In genomic region chr3:27357665-27358258, GRCh38 we compare ENCODE assay signal across 8 cellular contexts. TPM values are rescaled to one million over a fixed set of nuclear protein-coding genes. Genes with fewer than 3 reads are reported as not detected.
DNase-seq lines count a peak whose midpoint lies in the region; ATAC-seq and TF ChIP-seq lines count a peak whose summit lies in the region.

No MANE protein-coding gene starts in this region.

- no peaks in the 10 kb centered on the region for H3K36me3 Mint-ChIP-seq in osteocyte (ENCODE audit: unreplicated experiment)

- no peaks in the 10 kb centered on the region for H3K36me3 ChIP-seq in BE2C

- DNase-seq in BE2C = peak; percentile 43
- peak; percentile 55 for DNase-seq in NCI-H460 (ENCODE audit: extremely low read depth, low read depth)
- peak; percentile 41 to 42 for DNase-seq in activated CD4-positive, alpha-beta T cell treated with anti-CD3 and anti-CD28 coated beads, Interleukin-2, amount 50 U/mL, for 4 hours
- DNase-seq in fibroblast of gingiva (ENCODE audit: low read depth) = peak; percentile 28
- no peak for DNase-seq in osteocyte (ENCODE audit: extremely low spot score, unreplicated experiment)
- no peak for DNase-seq in 8988T

- H3K27ac Mint-ChIP-seq in osteocyte (ENCODE audit: unreplicated experiment) = no peak overlapping the region

- peaks cover 48% of the 10 kb centered on the region for H3K4me1 Mint-ChIP-seq in osteocyte (ENCODE audit: unreplicated experiment)

- TF ChIP-seq CTCF in BE2C (IDR thresholded peaks at IDR 0.05; ENCODE audit: low read depth, low read length) (peak; percentile 72), osteocyte (IDR thresholded peaks at IDR 0.05) (peak; percentile 57)

- no peaks in the 10 kb centered on the region for H3K9me3 Mint-ChIP-seq in osteocyte (ENCODE audit: unreplicated experiment)

- no peaks in the 10 kb centered on the region for H3K27me3 ChIP-seq in BE2C

- H3K27me3 Mint-ChIP-seq in osteocyte (ENCODE audit: unreplicated experiment) = no peaks in the 10 kb centered on the region

- H3K9me3 ChIP-seq in BE2C = no peaks in the 10 kb centered on the region

- no peak overlapping the region for H3K4me3 ChIP-seq in BE2C (ENCODE audit: low read depth, low read length)

- H3K4me3 Mint-ChIP-seq in osteocyte (ENCODE audit: unreplicated experiment) = no peak overlapping the region

- peak; percentile 76 for ATAC-seq in GM18520 (IDR thresholded peaks at IDR 0.05; ENCODE audit: unreplicated experiment)
- ATAC-seq in HG02981 (IDR thresholded peaks at IDR 0.05; ENCODE audit: unreplicated experiment) = peak; percentile 85

- H3K4me1 ChIP-seq in BE2C = no peaks in the 10 kb centered on the region

RNA-seq across cellular contexts. Expression of gene NEK10, which starts 11.4 kb away (rescaled TPM):
- polyA plus RNA-seq in BE2C (2012; ENCODE audit: insufficient read depth, insufficient read length, low read depth) = not detected
- 1.4 and 1.5 TPM in 2 replicates for total RNA-seq in NCI-H460 (2014; rRNA removed; shearing (Covaris generic))
- 1.9 TPM in 2 replicates for polyA plus RNA-seq in NCI-H460 (2014; cell fraction: nucleus; rRNA removed)
- 6.8 and 10.1 TPM in 2 replicates for total RNA-seq in osteocyte

Comparison
In these comparisons a context has a peak if more than half of its experiments do, and no peak if none do; other contexts are left out.
1. DNase-seq: peak in BE2C (single experiment), NCI-H460 (single experiment), activated CD4-positive, alpha-beta T cell treated with anti-CD3 and anti-CD28 coated beads, Interleukin-2, amount 50 U/mL, for 4 hours (2 of 2) and fibroblast of gingiva (single experiment); none in osteocyte (single experiment) and 8988T (single experiment).